In genomic region chr1:178101654-178102053, GRCh38 we compare ENCODE assay signal across 21 cellular contexts. TPM values are rescaled to one million over a fixed set of nuclear protein-coding genes. Genes with fewer than 3 reads are reported as not detected.
DNase-seq lines count a peak whose midpoint lies in the region; ATAC-seq and TF ChIP-seq lines count a peak whose summit lies in the region.
"Had no signal": no experiment of that assay in that cellular context is flagged by ENCODE, and none has a peak within 500 bp of the region (broad histone marks: within the 10 kb centered on the region; RNA-seq: fewer than 3 reads in every experiment).

No MANE protein-coding gene starts in this region.

- DNase-seq in left cardiac atrium = no peak
- DNase-seq in right cardiac atrium = no peak
- DNase-seq in choroid plexus epithelial cell (ENCODE audit: low read depth) = peak; percentile 80
- peak; percentile 20 for DNase-seq in left kidney (ENCODE audit: low read depth, low spot score)
- no peak for DNase-seq in HAP-1 (ENCODE audit: low spot score in 2 of 2)
- no peak for DNase-seq in C1 segment of cervical spinal cord (lab: John Stamatoyannopoulos, UW)
- no peak for DNase-seq in activated T-cell treated with anti-CD3 and anti-CD28 coated beads, Interleukin-2, amount 50 U/mL, for 24 hours
- DNase-seq in activated CD8-positive, alpha-beta memory T cell treated with anti-CD3 and anti-CD28 coated beads, Interleukin-2, amount 10 ng/mL, durations not matched to agents 7 days and 5 days = no peak
- DNase-seq: activated gamma-delta T cell; anterior cingulate cortex; CD8-positive, alpha-beta memory T cell; foreskin keratinocyte; GOT3; NCI-H187 treated with DMSO at 0.1 percent for 48 hours; NCI-H524 treated with DMSO at 0.1 percent for 48 hours; PC-9; sigmoid colon; stimulated activated CD4-positive, alpha-beta T cell treated with anti-CD3 and anti-CD28 coated beads, Interleukin-4, amount 100 ng/mL, for 24 hours had no signal

- no peak overlapping the region for H3K27ac Mint-ChIP-seq in activated T-cell treated with anti-CD3 and anti-CD28 coated beads, Interleukin-2, amount 50 U/mL, for 24 hours
- H3K27ac Mint-ChIP-seq in activated CD8-positive, alpha-beta memory T cell treated with anti-CD3 and anti-CD28 coated beads, Interleukin-2, amount 10 ng/mL, durations not matched to agents 7 days and 5 days = no peak overlapping the region
- H3K27ac Mint-ChIP-seq: CD8-positive, alpha-beta memory T cell had no signal

- no peaks in the 10 kb centered on the region for H3K4me1 Mint-ChIP-seq in activated T-cell treated with anti-CD3 and anti-CD28 coated beads, Interleukin-2, amount 50 U/mL, for 24 hours (ENCODE audit: low read depth)
- no peaks in the 10 kb centered on the region for H3K4me1 Mint-ChIP-seq in activated CD8-positive, alpha-beta memory T cell treated with anti-CD3 and anti-CD28 coated beads, Interleukin-2, amount 10 ng/mL, durations not matched to agents 7 days and 5 days
- H3K4me1 Mint-ChIP-seq: CD8-positive, alpha-beta memory T cell had no signal

- intact Hi-C loops in left cardiac atrium (cut with DNase I) = loop anchor here in 1 of 2 donors (10.0 kb wide), 1 partner anchor 73 kb away; no protein-coding TSS in a partner anchor
- intact Hi-C loops in right cardiac atrium (cut with DNase I) = loop anchor here in 2 of 4 donors (5.0 to 10.0 kb wide), 3 partner anchors 36 to 193 kb away; no protein-coding TSS in a partner anchor

- no peak overlapping the region for H3K27ac ChIP-seq in right cardiac atrium (ENCODE audit: low read length)
- H3K27ac ChIP-seq: neutrophil, VCaP had no signal

- H3K9me3 Mint-ChIP-seq in activated T-cell treated with anti-CD3 and anti-CD28 coated beads, Interleukin-2, amount 50 U/mL, for 24 hours = no peaks in the 10 kb centered on the region
- no peaks in the 10 kb centered on the region for H3K9me3 Mint-ChIP-seq in activated CD8-positive, alpha-beta memory T cell treated with anti-CD3 and anti-CD28 coated beads, Interleukin-2, amount 10 ng/mL, durations not matched to agents 7 days and 5 days (ENCODE audit: low read depth)

- H3K4me1 ChIP-seq in right cardiac atrium (ENCODE audit: control insufficient read depth, insufficient read depth, low read length) (peaks cover 2% of the 10 kb centered on the region), HAP-1 (peaks cover 21% of the 10 kb centered on the region)

- WGBS in right cardiac atrium = 7% methylated on average over 1 of the region's 1 CpG

- no peaks in the 10 kb centered on the region for H3K27me3 ChIP-seq in right cardiac atrium (ENCODE audit: control insufficient read depth, insufficient read depth)
- H3K27me3 ChIP-seq in HAP-1 (ENCODE audit: low read depth) = no peaks in the 10 kb centered on the region
- H3K27me3 ChIP-seq: foreskin keratinocyte, sigmoid colon had no signal

- CTCF ChIA-PET in activated CD8-positive, alpha-beta memory T cell treated with anti-CD3 and anti-CD28 coated beads, Interleukin-2, amount 10 ng/mL, durations not matched to agents 7 days and 5 days (lab: Charles Lee) = no interaction called here

- peaks cover 21% of the 10 kb centered on the region for H3K27me3 Mint-ChIP-seq in activated T-cell treated with anti-CD3 and anti-CD28 coated beads, Interleukin-2, amount 50 U/mL, for 24 hours
- H3K27me3 Mint-ChIP-seq in activated CD8-positive, alpha-beta memory T cell treated with anti-CD3 and anti-CD28 coated beads, Interleukin-2, amount 10 ng/mL, durations not matched to agents 7 days and 5 days = no peaks in the 10 kb centered on the region

- peak; percentile 44 to 50 for ATAC-seq in left cardiac atrium
- no peak for ATAC-seq in right cardiac atrium
- no peak for ATAC-seq in activated CD8-positive, alpha-beta memory T cell treated with anti-CD3 and anti-CD28 coated beads, Interleukin-2, amount 10 ng/mL, durations not matched to agents 7 days and 5 days

- no peaks in the 10 kb centered on the region for H3K36me3 ChIP-seq in HAP-1 (replicated peaks)
- H3K36me3 ChIP-seq: neutrophil, sigmoid colon had no signal

- in situ Hi-C loops in HAP-1 (cut with MboI; ENCODE audit: low sequenced_read_pairs) = no loop called here

- H3K36me3 Mint-ChIP-seq in activated T-cell treated with anti-CD3 and anti-CD28 coated beads, Interleukin-2, amount 50 U/mL, for 24 hours (ENCODE audit: low read depth) = no peaks in the 10 kb centered on the region
- H3K36me3 Mint-ChIP-seq in activated CD8-positive, alpha-beta memory T cell treated with anti-CD3 and anti-CD28 coated beads, Interleukin-2, amount 10 ng/mL, durations not matched to agents 7 days and 5 days = no peaks in the 10 kb centered on the region
- H3K36me3 Mint-ChIP-seq: CD8-positive, alpha-beta memory T cell had no signal

- no peak overlapping the region for H3K4me3 ChIP-seq in right cardiac atrium (ENCODE audit: low read length)
- no peak overlapping the region for H3K4me3 ChIP-seq in choroid plexus epithelial cell (ENCODE audit: low read depth, low read length)
- H3K4me3 ChIP-seq in HAP-1 = no peak overlapping the region
- H3K4me3 ChIP-seq: GM12878, PC-9, sigmoid colon had no signal

- H3K9me3 ChIP-seq in right cardiac atrium (ENCODE audit: control insufficient read depth, low read length) (no peaks in the 10 kb centered on the region), HAP-1 (no peaks in the 10 kb centered on the region)
- H3K9me3 ChIP-seq: neutrophil, sigmoid colon had no signal

- H3K4me3 Mint-ChIP-seq in activated T-cell treated with anti-CD3 and anti-CD28 coated beads, Interleukin-2, amount 50 U/mL, for 24 hours = no peak overlapping the region
- H3K4me3 Mint-ChIP-seq in activated CD8-positive, alpha-beta memory T cell treated with anti-CD3 and anti-CD28 coated beads, Interleukin-2, amount 10 ng/mL, durations not matched to agents 7 days and 5 days = no peak overlapping the region
- H3K4me3 Mint-ChIP-seq: CD8-positive, alpha-beta memory T cell had no signal

- TF ChIP-seq CTCF in choroid plexus epithelial cell (conservative IDR thresholded peaks at IDR 0.05; ENCODE audit: low read depth, low read length) = no peak

RNA-seq across cellular contexts. Expression of gene RASAL2, which starts 7.8 kb away (rescaled TPM):
- 10 to 100 TPM; 16.9 to 27.8 TPM for total RNA-seq in left cardiac atrium
- total RNA-seq in right cardiac atrium = 10 to 100 TPM; 21.2 to 34.3 (median 29.6) TPM
- 6.9 TPM for polyA plus RNA-seq in right cardiac atrium
- total RNA-seq in activated CD8-positive, alpha-beta memory T cell treated with anti-CD3 and anti-CD28 coated beads, Interleukin-2, amount 10 ng/mL, durations not matched to agents 7 days and 5 days = not detected
- polyA plus RNA-seq: CD8-positive, alpha-beta memory T cell had no signal

Comparison
In these comparisons a context has a peak if more than half of its experiments do, and no peak if none do; other contexts are left out.
1. ATAC-seq: peak in left cardiac atrium (2 of 2); none in right cardiac atrium (0 of 2) and activated CD8-positive, alpha-beta memory T cell treated with anti-CD3 and anti-CD28 coated beads, Interleukin-2, amount 10 ng/mL, durations not matched to agents 7 days and 5 days (single experiment).
2. DNase-seq: peak in choroid plexus epithelial cell (single experiment) and left kidney (single experiment); none in left cardiac atrium (single experiment), right cardiac atrium (0 of 3), HAP-1 (0 of 2), C1 segment of cervical spinal cord (0 of 14), activated T-cell treated with anti-CD3 and anti-CD28 coated beads, Interleukin-2, amount 50 U/mL, for 24 hours (single experiment) and activated CD8-positive, alpha-beta memory T cell treated with anti-CD3 and anti-CD28 coated beads, Interleukin-2, amount 10 ng/mL, durations not matched to agents 7 days and 5 days (single experiment).
3. RNA of gene RASAL2, which starts 7.8 kb away (total RNA-seq): 21.2 to 34.3 TPM in right cardiac atrium and 16.9 to 27.8 TPM in left cardiac atrium; not detected in activated CD8-positive, alpha-beta memory T cell treated with anti-CD3 and anti-CD28 coated beads, Interleukin-2, amount 10 ng/mL, durations not matched to agents 7 days and 5 days; every median in the first group is over 10 times any median in the second.